ENCODE assay signal across 23 cellular contexts in genomic region chr4:138797646-138798045, GRCh38.
"Had no signal": no experiment of that assay in that cellular context is flagged by ENCODE, and none has a peak within 500 bp of the region (broad histone marks: within the 10 kb centered on the region; RNA-seq: fewer than 3 reads in every experiment).

No MANE protein-coding gene starts in this region.

- DNase-seq: dermis blood vessel endothelial cell; dorsolateral prefrontal cortex; effector CD4-positive, alpha-beta T cell; effector memory CD4-positive, alpha-beta T cell; foreskin keratinocyte; heart left ventricle; hippocampal formation; left cardiac atrium; left lung; left ventricle myocardium superior; lower lobe of right lung; mesenchymal stem cell; mucosa of descending colon; naive B cell had no signal

- ATAC-seq: foreskin keratinocyte, gastroesophageal sphincter, heart left ventricle, left cardiac atrium, left lung, left ventricle myocardium superior, lower lobe of right lung, mucosa of descending colon had no signal

- H3K4me1 ChIP-seq: esophagus muscularis mucosa, foreskin keratinocyte, gastroesophageal sphincter, heart left ventricle, left lung, lower lobe of right lung had no signal

- H3K9me3 ChIP-seq: esophagus muscularis mucosa, gastroesophageal sphincter, heart left ventricle, left lung, lower lobe of right lung, mucosa of descending colon had no signal

- H3K27me3 ChIP-seq: esophagus muscularis mucosa, gastroesophageal sphincter, left lung had no signal

- H3K27ac ChIP-seq: coronary artery, dorsolateral prefrontal cortex, esophagus muscularis mucosa, foreskin keratinocyte, gastroesophageal sphincter, heart left ventricle, left lung, lower lobe of right lung had no signal

- H3K4me3 Mint-ChIP-seq: mesothelial cell of epicardium, naive B cell had no signal

- H3K36me3 Mint-ChIP-seq: mesothelial cell of epicardium, naive B cell had no signal

- H3K9me3 Mint-ChIP-seq: mesothelial cell of epicardium had no signal

- H3K4me1 Mint-ChIP-seq: naive B cell had no signal

- H3K4me3 ChIP-seq: coronary artery, dorsolateral prefrontal cortex, esophagus muscularis mucosa, gastroesophageal sphincter, heart left ventricle, left lung, lower lobe of right lung, mucosa of descending colon had no signal

- FAIRE-seq: colon, endothelial cell of umbilical vein, frontal cortex, islet of Langerhans, keratinocyte had no signal

- H3K36me3 ChIP-seq: esophagus muscularis mucosa, gastroesophageal sphincter, heart left ventricle, left lung, lower lobe of right lung had no signal
